In the genomic region with DNA sequence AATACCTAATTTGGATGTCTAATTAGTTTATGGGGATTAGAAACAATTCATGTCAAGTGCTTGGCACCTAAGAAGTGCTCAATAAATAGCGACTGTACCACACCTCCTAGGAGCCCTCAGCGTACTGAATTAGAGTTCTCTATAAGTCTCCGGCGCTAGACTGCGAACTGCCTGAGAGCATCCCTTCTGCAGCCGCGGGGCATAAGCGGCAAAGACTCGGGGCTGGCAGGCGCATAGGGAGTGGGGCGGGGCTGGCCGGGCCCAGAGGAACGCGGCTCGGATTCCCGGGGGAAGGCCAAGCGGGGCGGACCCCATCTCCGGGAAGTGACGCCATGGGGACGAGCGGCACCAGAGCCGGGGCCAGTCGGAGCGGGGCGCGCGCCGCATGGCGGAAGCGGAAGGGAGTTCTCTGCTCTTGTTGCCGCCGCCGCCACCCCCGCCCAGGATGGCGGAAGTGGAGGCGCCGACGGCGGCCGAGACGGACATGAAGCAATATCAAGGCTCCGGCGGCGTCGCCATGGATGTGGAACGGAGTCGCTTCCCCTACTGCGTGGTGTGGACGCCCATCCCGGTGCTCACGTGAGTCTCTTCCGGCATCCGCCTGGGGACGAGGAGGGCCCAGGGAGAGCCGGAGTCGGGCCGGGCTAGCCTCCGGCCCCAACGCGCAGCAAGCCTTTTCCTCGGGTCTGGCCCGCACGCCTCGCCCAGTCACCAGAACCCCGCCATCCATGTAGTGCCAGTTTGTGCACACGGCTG, we compare ENCODE assay signal across 9 cellular contexts. TPM values are rescaled to one million over a fixed set of nuclear protein-coding genes. Genes with fewer than 3 reads are reported as not detected.
DNase-seq lines count a peak whose midpoint lies in the region; ATAC-seq, FAIRE-seq and TF ChIP-seq lines count a peak whose summit lies in the region.
"Had no signal": no experiment of that assay in that cellular context is flagged by ENCODE, and none has a peak within 500 bp of the region (broad histone marks: within the 10 kb centered on the region; RNA-seq: fewer than 3 reads in every experiment).

A gene with protein sequence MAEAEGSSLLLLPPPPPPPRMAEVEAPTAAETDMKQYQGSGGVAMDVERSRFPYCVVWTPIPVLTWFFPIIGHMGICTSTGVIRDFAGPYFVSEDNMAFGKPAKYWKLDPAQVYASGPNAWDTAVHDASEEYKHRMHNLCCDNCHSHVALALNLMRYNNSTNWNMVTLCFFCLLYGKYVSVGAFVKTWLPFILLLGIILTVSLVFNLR (plus strand): TSS at position 351 of the 756 bp plus-strand sequence. CDS start 35 bp downstream, at position 386.

- H3K4me3 ChIP-seq in BE2C (ENCODE audit: low read depth, low read length) (peak within 1 kb of the TSS; percentile 96), kidney (ENCODE audit: low read length in 2 of 2) (peak within 1 kb of the TSS; percentile 95 to 100)

- DNase-seq in BE2C (peak; percentile 93), GM19239 (ENCODE audit: insufficient read length, low spot score) (peak; percentile 96), NCI-H510A treated with DMSO at 0.1 percent for 48 hours (lab: John Stamatoyannopoulos, UW) (peak; percentile 95), cerebellum (ENCODE audit: low spot score) (peak; percentile 98), kidney (peak; percentile 99)
- DNase-seq in activated CD4-positive, alpha-beta T cell treated with anti-CD3 and anti-CD28 coated beads for 24 hours (ENCODE audit: low read depth in 2 of 2), result peak; percentile 95 to 96
- peak; percentile 96 for DNase-seq in stimulated activated CD4-positive, alpha-beta T cell treated with anti-CD3 and anti-CD28 coated beads, Interleukin-15, amount 100 ng/mL, for 1 hour (ENCODE audit: low read depth in 1 of 2, low spot score in 1 of 2)

- H3K4me1 ChIP-seq in BE2C, result no peaks in the 10 kb centered on the region
- H3K4me1 ChIP-seq in kidney (ENCODE audit: control insufficient read depth in 1 of 2, insufficient read depth in 1 of 2, low read depth in 1 of 2, low read length in 2 of 2), result peaks cover 4 to 18% of the 10 kb centered on the region in 2 donors

- H3K9me3 ChIP-seq in BE2C (no peaks in the 10 kb centered on the region), kidney (ENCODE audit: control insufficient read depth in 1 of 2, low read length in 2 of 2) (no peaks in the 10 kb centered on the region)

- FAIRE-seq in GM19239 (lab: Jason Lieb, UNC) (peak; percentile 74), kidney (lab: Jason Lieb, UNC) (no peak)
- FAIRE-seq: islet of Langerhans had no signal

- H3K27me3 ChIP-seq in BE2C, result no peaks in the 10 kb centered on the region

- H3K36me3 ChIP-seq in BE2C, result 0 out of 2 replicates have a peak, but pooled peaks cover 3% of the 10 kb centered on the region
- H3K36me3 ChIP-seq in kidney (ENCODE audit: control insufficient read depth in 1 of 2, insufficient read depth in 2 of 2, low read length in 2 of 2), result peaks cover 11 to 12% of the 10 kb centered on the region in 2 donors

- TF ChIP-seq CTCF in BE2C (IDR thresholded peaks at IDR 0.05; ENCODE audit: low read depth, low read length), result no peak
- TF ChIP-seq CTCF in kidney (IDR thresholded peaks at IDR 0.05; ENCODE audit: borderline replicate concordance, extremely low read depth, insufficient read depth), result no peak

- peak within 1 kb of the TSS; percentile 91 to 99 for H3K9ac ChIP-seq in kidney (ENCODE audit: low read length in 2 of 2)

- H3K27ac ChIP-seq in kidney (ENCODE audit: low read depth in 2 of 2, low read length in 2 of 2), result peak within 1 kb of the TSS; percentile 81 to 93

- ATAC-seq in HG03442 (IDR thresholded peaks at IDR 0.05; ENCODE audit: unreplicated experiment), result peak; percentile 89

- intact Hi-C loops in kidney (cut with DNase I), result no loop called here

RNA-seq across cellular contexts. Expression of the gene that starts here (rescaled TPM):
- 71.8 TPM for polyA plus RNA-seq in BE2C (2012; ENCODE audit: insufficient read depth, insufficient read length, low read depth)
- total RNA-seq in cerebellum (13.5 TPM), kidney (42.9 TPM)
- polyA plus RNA-seq in kidney (ENCODE audit: insufficient read depth, low read depth, low replicate concordance), result 58.2 TPM

Comparison
In these comparisons a context has a peak if more than half of its experiments do, and no peak if none do; other contexts are left out.
1. Peak in every context shown above with its lines: DNase-seq, ATAC-seq, H3K4me3 ChIP-seq and H3K27ac ChIP-seq.